19 cellular contexts compared by ENCODE assay signal in genomic region chr18:55470826-55471225, GRCh38.
"Had no signal": no experiment of that assay in that cellular context is flagged by ENCODE, and none has a peak within 500 bp of the region (broad histone marks: within the 10 kb centered on the region; RNA-seq: fewer than 3 reads in every experiment).

No MANE protein-coding gene starts in this region.

- DNase-seq: activated CD4-positive, alpha-beta memory T cell treated with anti-CD3 and anti-CD28 coated beads, Interleukin-2, amount 10 ng/mL, durations not matched to agents 7 days and 5 days; activated CD4-positive, alpha-beta T cell treated with anti-CD3 and anti-CD28 coated beads for 36 hours; activated CD4-positive, alpha-beta T cell treated with anti-CD3 and anti-CD28 coated beads, Interleukin-2, amount 50 U/mL, for 1 hour; activated gamma-delta T cell treated with Interleukin-2 at 50 U/mL for 16 hours; activated naive CD4-positive, alpha-beta T cell treated with anti-CD3 and anti-CD28 coated beads, Interleukin-2, amount 10 ng/mL, durations not matched to agents 7 days and 5 days; activated naive CD8-positive, alpha-beta T cell treated with anti-CD3 and anti-CD28 coated beads for 36 hours; activated T-cell treated with anti-CD3 and anti-CD28 coated beads for 4 hours; activated T-cell treated with anti-CD3 and anti-CD28 coated beads, Interleukin-2, amount 50 U/mL, for 48 hours; NCI-H1048; NCI-H146; NCI-H2029; NCI-H2107; NCI-H526 treated with DMSO at 0.1 percent for 48 hours; NCI-H82; OCI-M1; RPMI8226; T-helper 1 cell had no signal

- H3K4me3 ChIP-seq: SK-N-MC had no signal

- H3K27ac ChIP-seq: SK-N-MC, VCaP had no signal
